8 cellular contexts compared by ENCODE assay signal in genomic region chr6:36196880-36197548, GRCh38. TPM values are rescaled to one million over a fixed set of nuclear protein-coding genes. Genes with fewer than 3 reads are reported as not detected.
DNase-seq lines count a peak whose midpoint lies in the region; ATAC-seq, FAIRE-seq and TF ChIP-seq lines count a peak whose summit lies in the region.

No MANE protein-coding gene starts in this region.

- peaks cover 0 to 45% of the 10 kb centered on the region in 2 experiments; a peak in 3 of 4 replicates for H3K79me2 ChIP-seq in H1 (ENCODE audit: control insufficient read depth in 1 of 2, insufficient read depth in 2 of 2, low read length in 2 of 2)

- H2BK5ac ChIP-seq in H1 (ENCODE audit: low read depth, low read length): no peak overlapping the region
- H2BK5ac ChIP-seq in mesenchymal stem cell (ENCODE audit: low read depth, low read length, poor library complexity, severe bottlenecking): peak overlapping the region; percentile 54

- H3K9me3 ChIP-seq in H1 (ENCODE audit: insufficient read depth in 2 of 2, low read depth in 1 of 2, low read length in 1 of 2) (no peaks in the 10 kb centered on the region), mesenchymal stem cell (ENCODE audit: control insufficient read depth, low read length) (no peaks in the 10 kb centered on the region)

- H3K4ac ChIP-seq in H1 (replicated peaks; ENCODE audit: insufficient read length, low read depth, low read length): no peak overlapping the region
- H3K4ac ChIP-seq in mesenchymal stem cell (ENCODE audit: low read depth in 1 of 2, low read length in 2 of 2): peak overlapping the region; percentile 64 to 71

- H2BK20ac ChIP-seq in H1 (ENCODE audit: low read length): no peak overlapping the region

- WGBS in H1 (ENCODE audit: extremely low coverage in 1 of 2, insufficient coverage in 1 of 2, insufficient read length in 1 of 2, insufficient replicate concordance in 2 of 2, low coverage in 1 of 2, low lambda C conversion rate in 2 of 2, missing lambda C conversion rate in 1 of 2), 2 experiments: 1% methylated on average over 21 of the region's 58 CpGs; no CpG with 5 or more reads in 1 of the 2 experiments
- 0% methylated on average over 24 of the region's 58 CpGs for WGBS in mesenchymal stem cell

- no peak overlapping the region for H4K91ac ChIP-seq in H1 (replicated peaks; ENCODE audit: insufficient read length, low read length)
- peak overlapping the region; percentile 79 for H4K91ac ChIP-seq in mesenchymal stem cell (ENCODE audit: low read length)

- peak overlapping the region; percentile 76 to 99 (median 87) for H3K9ac ChIP-seq in H1 (replicated peaks in 1 of 4; ENCODE audit: extremely low read depth in 1 of 4, low read depth in 3 of 4, low read length in 3 of 4)
- H3K9ac ChIP-seq in mesenchymal stem cell (ENCODE audit: low read length): peak overlapping the region; percentile 92

- H2BK15ac ChIP-seq in H1 (ENCODE audit: low read length) (no peak overlapping the region), mesenchymal stem cell (ENCODE audit: low read depth, poor library complexity, severe bottlenecking) (peak overlapping the region; percentile 38)

- H2BK120ac ChIP-seq in H1 (replicated peaks; ENCODE audit: low read depth, low read length) (no peak overlapping the region), mesenchymal stem cell (ENCODE audit: low read depth, low read length) (peak overlapping the region; percentile 97)

- H2AK5ac ChIP-seq in H1 (ENCODE audit: low read depth, low read length) (no peak overlapping the region), mesenchymal stem cell (ENCODE audit: low read length, severe bottlenecking) (no peak overlapping the region)

- H3K23me2 ChIP-seq in H1 (ENCODE audit: low read depth, low read length): peaks cover 6% of the 10 kb centered on the region; the same call in 1 of the 2 replicates

- H2BK12ac ChIP-seq in H1 (ENCODE audit: low read depth, low read length): no peak overlapping the region
- no peak overlapping the region for H2BK12ac ChIP-seq in mesenchymal stem cell (ENCODE audit: low read length in 2 of 2)

- no peak overlapping the region for H3K23ac ChIP-seq in H1 (ENCODE audit: insufficient read length)
- no peak overlapping the region for H3K23ac ChIP-seq in mesenchymal stem cell (ENCODE audit: low read length in 2 of 2)

- H3K4me1 ChIP-seq in H1 (replicated peaks in 1 of 4; ENCODE audit: control insufficient read depth in 3 of 4, insufficient read depth in 4 of 4, low read length in 3 of 4) (peaks cover 0 to 6% (median 1%) of the 10 kb centered on the region in 4 experiments; a peak in 4 of 7 replicates), mesenchymal stem cell (ENCODE audit: control insufficient read depth, insufficient read depth, low read depth, low read length) (peaks cover 9% of the 10 kb centered on the region)

- TF ChIP-seq POLR2A in H1 (IDR thresholded peaks at IDR 0.05; ENCODE audit: control extremely low read depth in 1 of 2, low read depth in 2 of 2, low read length in 2 of 2): peak; percentile 66 to 93

- H3K27me3 ChIP-seq in H1 (replicated peaks in 1 of 4; ENCODE audit: control insufficient read depth in 3 of 4, extremely low read depth in 1 of 4, insufficient read depth in 3 of 4, low read length in 3 of 4): no peaks in the 10 kb centered on the region
- H3K27me3 ChIP-seq in mesenchymal stem cell (ENCODE audit: control insufficient read depth in 1 of 2, insufficient read depth in 1 of 2, low read length in 2 of 2): peaks cover 0 to 2% of the 10 kb centered on the region in 2 experiments

- peak overlapping the region; percentile 86; the same call in 1 of the 2 replicates for H3K27ac ChIP-seq in H1 (ENCODE audit: low read depth, low read length)
- H3K27ac ChIP-seq in mesenchymal stem cell (ENCODE audit: low read length, poor library complexity, severe bottlenecking): peak overlapping the region; percentile 58

- no peak for TF ChIP-seq RAD21 in H1 (IDR thresholded peaks at IDR 0.05 in 1 of 2, conservative IDR thresholded peaks at IDR 0.05 in 1 of 2; ENCODE audit: low read depth in 2 of 2, low read length in 2 of 2)

- peak; percentile 32 for FAIRE-seq in H1 (lab: Jason Lieb, UNC)

- H3K18ac ChIP-seq in H1 (ENCODE audit: extremely low read depth, low read length): peak overlapping the region; percentile 88
- H3K18ac ChIP-seq in mesenchymal stem cell (ENCODE audit: low read depth in 1 of 2, low read length in 2 of 2): peak overlapping the region; percentile 75 to 81

- peak overlapping the region; percentile 64 for H4K5ac ChIP-seq in H1 (ENCODE audit: insufficient read length, low read depth, low read length)

- peaks cover 20% of the 10 kb centered on the region for H3K79me1 ChIP-seq in H1 (ENCODE audit: low read depth, low read length)
- peaks cover 28% of the 10 kb centered on the region for H3K79me1 ChIP-seq in mesenchymal stem cell (replicated peaks; ENCODE audit: low read length, poor library complexity, severe bottlenecking)

- H2AFZ ChIP-seq in H1 (ENCODE audit: low read length): no peak overlapping the region
- no peak overlapping the region for H2AFZ ChIP-seq in mesenchymal stem cell (ENCODE audit: low read depth, low read length)

- DNase-seq in COR-L47 (lab: John Stamatoyannopoulos, UW): peak; percentile 99
- DNase-seq in HT1080 (ENCODE audit: low read depth): peak; percentile 88
- DNase-seq in NOMO-1 (lab: John Stamatoyannopoulos, UW; ENCODE audit: unreplicated experiment in 2 of 2): peak; percentile 95 to 97
- peak; percentile 98 to 100 (median 99) for DNase-seq in activated CD8-positive, alpha-beta memory T cell treated with anti-CD3 and anti-CD28 coated beads for 48 hours (ENCODE audit: low read depth in 2 of 3, low spot score in 2 of 3)
- peak; percentile 96 to 100 for DNase-seq in H1 (ENCODE audit: low read depth in 1 of 2, low spot score in 2 of 2)
- DNase-seq in mesenchymal stem cell: peak; percentile 97
- peak; percentile 99 for DNase-seq in stimulated activated CD8-positive, alpha-beta memory T cell treated with anti-CD3 and anti-CD28 coated beads, Interleukin-12 subunit alpha, Interleukin-12 subunit beta, amount 100 ng/mL, for 24 hours (ENCODE audit: extremely low read depth)

- peaks cover 0 to 9% of the 10 kb centered on the region in 2 experiments for H4K20me1 ChIP-seq in H1 (replicated peaks in 1 of 2; ENCODE audit: control insufficient read depth in 1 of 2, insufficient read depth in 2 of 2, low read length in 2 of 2)

- H3K4me2 ChIP-seq in H1 (ENCODE audit: insufficient read depth in 1 of 2, low read depth in 2 of 2, low read length in 2 of 2) (peak overlapping the region; percentile 78 to 91), mesenchymal stem cell (ENCODE audit: low read length, poor library complexity, severe bottlenecking) (peak overlapping the region; percentile 65)

- H3K56ac ChIP-seq in H1 (replicated peaks; ENCODE audit: insufficient read length, low read depth, low read length): no peak overlapping the region

- H3K36me3 ChIP-seq in H1 (ENCODE audit: control insufficient read depth in 2 of 4, insufficient read depth in 4 of 4, low read length in 3 of 4) (peaks cover 13 to 20% (median 17%) of the 10 kb centered on the region in 4 experiments), mesenchymal stem cell (ENCODE audit: control insufficient read depth in 1 of 2, insufficient read depth in 2 of 2, low read depth in 1 of 2, low read length in 2 of 2) (peaks cover 22 to 26% of the 10 kb centered on the region in 2 experiments)

- ATAC-seq in GM21367 (IDR thresholded peaks at IDR 0.05; ENCODE audit: unreplicated experiment): peak; percentile 93

- TF ChIP-seq EP300 in H1 (IDR thresholded peaks at IDR 0.05; ENCODE audit: borderline replicate concordance in 1 of 2, low read depth in 2 of 2, low read length in 2 of 2): no peak

- H3K14ac ChIP-seq in H1 (ENCODE audit: insufficient read length): no peak overlapping the region
- no peak overlapping the region for H3K14ac ChIP-seq in mesenchymal stem cell (ENCODE audit: low read length in 2 of 2)

- peak overlapping the region; percentile 64 to 88 (median 66) for H3K4me3 ChIP-seq in H1 (ENCODE audit: extremely low read depth in 1 of 4, insufficient read depth in 2 of 4, low read depth in 3 of 4, low read length in 4 of 4)
- H3K4me3 ChIP-seq in mesenchymal stem cell (ENCODE audit: insufficient read depth in 1 of 2, low read depth in 1 of 2, low read length in 2 of 2): peak overlapping the region; percentile 78 to 84

- POLR2A ChIA-PET in H1 (lab: Charles Lee; ENCODE audit: partially characterized antibody): interaction anchor here (0.7 to 1.8 kb wide), 13 partner anchors 9 to 169 kb away, joined by 3 to 9 read pairs (median 4); partner anchors contain the start of genes MAPK13 and MAPK14

- no peak for TF ChIP-seq CTCF in H1 (IDR thresholded peaks at IDR 0.05; ENCODE audit: control extremely low read depth in 1 of 3, insufficient read depth in 1 of 3, low read depth in 1 of 3, low read length in 3 of 3)

- CTCF ChIA-PET in H1 (lab: Charles Lee; ENCODE audit: partially characterized antibody): interaction anchor here (0.8 to 2.6 kb wide), 5 partner anchors 58 to 1384 kb away, joined by 3 to 12 read pairs (median 3); no protein-coding TSS in a partner anchor

- peak overlapping the region; percentile 95; the same call in 1 of the 2 replicates for H4K8ac ChIP-seq in H1 (ENCODE audit: extremely low read depth, insufficient read depth, low read length)
- peak overlapping the region; percentile 52 for H4K8ac ChIP-seq in mesenchymal stem cell (ENCODE audit: low read length)

TF ChIP-seq in H1, 55 proteins besides CTCF, POLR2A, EP300 and RAD21 (continues in another document):
- peak; percentile 81 for TF ChIP-seq TAF1 (IDR thresholded peaks at IDR 0.05; ENCODE audit: low read depth, low read length)

RNA-seq across cellular contexts. Expression of gene BRPF3, which starts 0.5 kb away (rescaled TPM):
- total RNA-seq in HT1080 (2014; rRNA removed; shearing (Covaris generic)): 11.9 and 15.8 TPM in 2 replicates
- 13.4 and 14.1 TPM in 2 replicates for polyA plus RNA-seq in HT1080 (2015; cell fraction: cytosol; rRNA removed)
- 14.6 and 16.3 TPM in 2 replicates for polyA plus RNA-seq in HT1080 (2015; cell fraction: nucleus; rRNA removed)
- 37.5 and 42.3 TPM in 2 replicates for total RNA-seq in H1 (2021; fragmentation: NEBNext Ultra II Directional; extraction: Animal tissue kit (Norgen Biotek cat#: 25700))
- polyA plus RNA-seq in H1 (2011; rRNA removed): 26.0 and 39.2 TPM in 2 replicates
- polyA plus RNA-seq in H1 (2011; cell fraction: cytosol; rRNA removed): 18.3 TPM
- polyA plus RNA-seq in H1 (2011; cell fraction: nucleus; rRNA removed): 31.7 TPM
- polyA plus RNA-seq in H1 (2012, experiment 1 of 2): 24.6 to 28.5 TPM (median 25.4 TPM) in 4 replicates
- polyA plus RNA-seq in H1 (2012, experiment 2 of 2): 21.4 TPM
- 21.0 TPM for polyA plus RNA-seq in H1 (2013, experiment 1 of 2)
- 18.9 TPM for polyA plus RNA-seq in H1 (2013, experiment 2 of 2)
- polyA minus RNA-seq in H1 (2011; rRNA and poly(A)+ RNA removed): 27.2 and 32.5 TPM in 2 replicates
- 13.1 TPM for polyA minus RNA-seq in H1 (2011; cell fraction: cytosol; rRNA and poly(A)+ RNA removed)
- polyA minus RNA-seq in H1 (2011; cell fraction: nucleus; rRNA and poly(A)+ RNA removed): 37.1 TPM
- polyA plus RNA-seq in mesenchymal stem cell (2013, experiment 1 of 2): 27.4 TPM
- polyA plus RNA-seq in mesenchymal stem cell (2013, experiment 2 of 2): 25.6 TPM

Comparison
In these comparisons a context has a peak if more than half of its experiments do, and no peak if none do; other contexts are left out.
1. Peak in every context shown above with its lines: DNase-seq, ATAC-seq, H3K4me3 ChIP-seq and H3K27ac ChIP-seq.